ENCODE assay signal across 26 cellular contexts in genomic region chr12:106323537-106323936, GRCh38. TPM values are rescaled to one million over a fixed set of nuclear protein-coding genes. Genes with fewer than 3 reads are reported as not detected.
A peak's percentile ranks its signal among the peaks of the same experiment; 100 is the strongest.
DNase-seq lines count a peak whose midpoint lies in the region; ATAC-seq, FAIRE-seq and TF ChIP-seq lines count a peak whose summit lies in the region.
"Had no signal": no experiment of that assay in that cellular context is flagged by ENCODE, and none has a peak within 500 bp of the region (broad histone marks: within the 10 kb centered on the region; RNA-seq: fewer than 3 reads in every experiment).

No MANE protein-coding gene starts in this region.

- H3K9me3 Mint-ChIP-seq in mesothelial cell of epicardium, result no peaks in the 10 kb centered on the region
- H3K9me3 Mint-ChIP-seq: CD14-positive monocyte; CD4-positive, alpha-beta T cell; CD8-positive, alpha-beta memory T cell; GM23338; H9 had no signal

- no peak overlapping the region for H3K27ac Mint-ChIP-seq in mesothelial cell of epicardium
- H3K27ac Mint-ChIP-seq: CD14-positive monocyte; CD4-positive, alpha-beta T cell; GM23338; H9 had no signal

- no peak overlapping the region for H3K4me3 Mint-ChIP-seq in mesothelial cell of epicardium
- H3K4me3 Mint-ChIP-seq: CD14-positive monocyte; CD4-positive, alpha-beta T cell; CD8-positive, alpha-beta memory T cell; GM23338; H9 had no signal

- H3K4me1 ChIP-seq in small intestine (ENCODE audit: control insufficient read depth in 2 of 2, insufficient read depth in 1 of 2, low read depth in 1 of 2, low read length in 1 of 2) (no peaks in the 10 kb centered on the region), left lung (no peaks in the 10 kb centered on the region)
- H3K4me1 ChIP-seq: A549; BE2C; BLaER1 treated with 17β-estradiol and CSF1 and Interleukin-3, amounts not matched to agents 10 nM and 100 nM had no signal

- H3K27me3 ChIP-seq in small intestine (ENCODE audit: control insufficient read depth in 2 of 2, insufficient read depth in 2 of 2, low read length in 2 of 2), result no peaks in the 10 kb centered on the region
- no peaks in the 10 kb centered on the region for H3K27me3 ChIP-seq in left lung
- H3K27me3 ChIP-seq: BE2C; BLaER1 treated with 17β-estradiol and CSF1 and Interleukin-3, amounts not matched to agents 10 nM and 100 nM had no signal

- H3K9me3 ChIP-seq in small intestine (ENCODE audit: control insufficient read depth, low read depth) (no peaks in the 10 kb centered on the region), left lung (no peaks in the 10 kb centered on the region)
- H3K9me3 ChIP-seq: A549; BE2C; BLaER1 treated with 17β-estradiol and CSF1 and Interleukin-3, amounts not matched to agents 10 nM and 100 nM had no signal

- H3K4me3 ChIP-seq in small intestine (ENCODE audit: low read depth in 1 of 2, low read length in 2 of 2) (no peak overlapping the region), left lung (no peak overlapping the region)
- H3K4me3 ChIP-seq: A549; BLaER1 treated with 17β-estradiol and CSF1 and Interleukin-3, amounts not matched to agents 10 nM and 100 nM; GM23338 had no signal

- no peak for ATAC-seq in left lung
- ATAC-seq: A549, GM23338, HCT116 had no signal

- intact Hi-C loops in left lung (cut with DNase I), result no loop called here

- no peaks in the 10 kb centered on the region for H3K4me1 Mint-ChIP-seq in mesothelial cell of epicardium

- H3K36me3 ChIP-seq in small intestine (ENCODE audit: control insufficient read depth in 2 of 2, insufficient read depth in 2 of 2, low read length in 2 of 2) (peaks cover 4 to 18% of the 10 kb centered on the region in 2 donors), left lung (peaks cover 0 to 92% of the 10 kb centered on the region in 2 donors)
- H3K36me3 ChIP-seq: BE2C had no signal

- no peaks in the 10 kb centered on the region for H3K27me3 Mint-ChIP-seq in mesothelial cell of epicardium (ENCODE audit: low read depth)
- H3K27me3 Mint-ChIP-seq: CD4-positive, alpha-beta T cell; CD8-positive, alpha-beta memory T cell had no signal

- FAIRE-seq in A204.1 (lab: Jason Lieb, UNC) (peak; percentile 92), TTC549 (lab: Jason Lieb, UNC) (peak; percentile 73), frontal cortex (lab: Jason Lieb, UNC) (peak; percentile 92), small intestine (lab: Jason Lieb, UNC) (peak; percentile 76)
- FAIRE-seq: A549, D721Med, GM12891, GM18507 had no signal

- DNase-seq in frontal cortex (ENCODE audit: low spot score in 2 of 2) (no peak), small intestine (no peak), left lung (no peak), mesothelial cell of epicardium (ENCODE audit: low spot score in 2 of 2, unreplicated experiment in 2 of 2) (no peak), iPS-NIHi7 (ENCODE audit: extremely low spot score) (no peak)
- DNase-seq: ACHN; AML-193; BE2C; CD4-positive, alpha-beta T cell; CD8-positive, alpha-beta memory T cell; DMS 273 treated with DMSO at 0.1 percent for 48 hours; DMS79; EL; GF-D8; H9 had no signal

- peaks cover 36% of the 10 kb centered on the region for H3K36me3 Mint-ChIP-seq in mesothelial cell of epicardium

- WGBS in small intestine, 3 donors, result 98 to 100% (median 99%) methylated on average over 2 of the region's 2 CpGs

- no peak overlapping the region for H3K27ac ChIP-seq in small intestine (ENCODE audit: low read depth in 1 of 2, low read length in 1 of 2)
- H3K27ac ChIP-seq in left lung, result no peak overlapping the region
- H3K27ac ChIP-seq: 22Rv1; A549; BLaER1 treated with 17β-estradiol and CSF1 and Interleukin-3, amounts not matched to agents 10 nM and 100 nM had no signal

- no peak for TF ChIP-seq CTCF in left lung (IDR thresholded peaks at IDR 0.05)
- TF ChIP-seq CTCF in mesothelial cell of epicardium (IDR thresholded peaks at IDR 0.05; ENCODE audit: unreplicated experiment), result no peak

RNA-seq across cellular contexts. Expression of gene TCP11L2, which starts 21.0 kb away (rescaled TPM):
- total RNA-seq in frontal cortex (47.3 TPM), left lung (10 to 100 TPM; 27.7 to 49.5 TPM), mesothelial cell of epicardium (21.7 to 24.3 TPM (median 22.4 TPM) in 3 replicates)
- 1 to 10 TPM; 2.7 to 6.2 (median 5.3) TPM for polyA plus RNA-seq in small intestine

RNA-seq across cellular contexts. Expression of gene POLR3B, which starts 34.0 kb away (rescaled TPM):
- 16.3 TPM for total RNA-seq in frontal cortex
- polyA plus RNA-seq in small intestine, result 1 to 10 TPM; 1.8 to 5.3 (median 2.7) TPM
- 10 to 100 TPM; 10.9 to 14.1 TPM for total RNA-seq in left lung
- 10.9 to 14.2 TPM (median 11.0 TPM) in 3 replicates for total RNA-seq in mesothelial cell of epicardium
